Comparison of ENCODE assay signal across 17 cellular contexts in genomic region chr3:20236603-20237002, GRCh38. TPM values are rescaled to one million over a fixed set of nuclear protein-coding genes. Genes with fewer than 3 reads are reported as not detected.
A peak's percentile ranks its signal among the peaks of the same experiment; 100 is the strongest.
DNase-seq lines count a peak whose midpoint lies in the region; ATAC-seq, FAIRE-seq and TF ChIP-seq lines count a peak whose summit lies in the region.
"Had no signal": no experiment of that assay in that cellular context is flagged by ENCODE, and none has a peak within 500 bp of the region (broad histone marks: within the 10 kb centered on the region; RNA-seq: fewer than 3 reads in every experiment).

No MANE protein-coding gene starts in this region.

- peak overlapping the region; percentile 74 to 77 for H3K27ac ChIP-seq in liver (ENCODE audit: low read depth in 1 of 2, low read length in 2 of 2)
- H3K27ac ChIP-seq in HepG2 (ENCODE audit: extremely low read length, insufficient read depth, low read length): no peak overlapping the region
- peak overlapping the region in 4 of 5 donors; percentile 42 to 74 (median 62) for H3K27ac ChIP-seq in stomach
- H3K27ac ChIP-seq: BLaER1 had no signal

- TF ChIP-seq RAD21 in liver (IDR thresholded peaks at IDR 0.05) (peak; percentile 52 to 56), HepG2 (CRISPR knock-in tag; IDR thresholded peaks at IDR 0.05) (no peak)

- POLR2A ChIA-PET in HepG2 (lab: Yijun Ruan, JAX): no interaction called here

- ATAC-seq in HepG2 (no peak), left lobe of liver (peak; percentile 92), omental fat pad (ENCODE audit: low FRiP score) (no peak)
- ATAC-seq: CD8-positive, alpha-beta T cell had no signal

- H2AFZ ChIP-seq in HepG2 (ENCODE audit: low read length): no peak overlapping the region

- H3K79me2 ChIP-seq in HepG2 (ENCODE audit: insufficient read depth, low read length): no peaks in the 10 kb centered on the region

- H3K4me2 ChIP-seq in HepG2 (ENCODE audit: low read depth, low read length): no peak overlapping the region
- H3K4me2 ChIP-seq: BLaER1 had no signal

- in situ Hi-C loops in HepG2 (cut with HindIII; ENCODE audit: extremely low pct_ligation_motif_present, low pct_unique_long_range_greater_than_20kb): loop anchor here (25.0 kb wide), 1 partner anchor 1651 kb away; no protein-coding TSS in a partner anchor

- FAIRE-seq in HepG2 (lab: Jason Lieb, UNC): no peak
- FAIRE-seq: GM12878, H1 had no signal

- CTCF ChIA-PET in HepG2 (lab: Yijun Ruan, JAX; ENCODE audit: low intra/inter-chr PET ratio, low total read pairs): no interaction called here

- H3K9me3 ChIP-seq in liver (ENCODE audit: control insufficient read depth in 4 of 4, low read length in 3 of 4) (no peaks in the 10 kb centered on the region), HepG2 (ENCODE audit: low read length) (no peaks in the 10 kb centered on the region), stomach (no peaks in the 10 kb centered on the region)
- H3K9me3 ChIP-seq: BLaER1 had no signal

- no peak overlapping the region for H3K4me3 ChIP-seq in liver (ENCODE audit: low read depth in 1 of 3, low read length in 3 of 3)
- H3K4me3 ChIP-seq in HepG2 (replicated peaks in 1 of 3; ENCODE audit: insufficient read depth in 1 of 3, low read depth in 2 of 3, low read length in 3 of 3): no peak overlapping the region
- H3K4me3 ChIP-seq in stomach: no peak overlapping the region
- H3K4me3 ChIP-seq: BLaER1, GM12878 had no signal

- H4K20me1 ChIP-seq in HepG2 (ENCODE audit: insufficient read depth, low read length): no peaks in the 10 kb centered on the region
- H4K20me1 ChIP-seq: BLaER1 had no signal

- no peak for TF ChIP-seq EP300 in HepG2 (IDR thresholded peaks at IDR 0.05; ENCODE audit: low read depth in 2 of 2, low read length in 2 of 2)
- TF ChIP-seq EP300 in HepG2 (CRISPR knock-in tag; IDR thresholded peaks at IDR 0.05; ENCODE audit: borderline replicate concordance): no peak
- no peak for TF ChIP-seq EP300 in stomach (IDR thresholded peaks at IDR 0.05)

- H3K27me3 ChIP-seq in liver (ENCODE audit: control insufficient read depth in 4 of 4, insufficient read depth in 4 of 4, low read length in 3 of 4) (no peaks in the 10 kb centered on the region), HepG2 (ENCODE audit: control insufficient read depth in 1 of 2, insufficient read depth in 2 of 2, low read length in 2 of 2) (no peaks in the 10 kb centered on the region), stomach (no peaks in the 10 kb centered on the region)
- H3K27me3 ChIP-seq: BLaER1 had no signal

- H3K36me3 ChIP-seq in liver (ENCODE audit: control insufficient read depth in 4 of 4, insufficient read depth in 3 of 4, low read depth in 1 of 4, low read length in 3 of 4): no peaks in the 10 kb centered on the region
- no peaks in the 10 kb centered on the region for H3K36me3 ChIP-seq in HepG2 (replicated peaks in 1 of 2; ENCODE audit: control insufficient read depth in 1 of 2, insufficient read depth in 2 of 2, low read length in 2 of 2)
- H3K36me3 ChIP-seq in stomach: no peaks in the 10 kb centered on the region
- H3K36me3 ChIP-seq: BLaER1 had no signal

- no peak for DNase-seq in HepG2 (ENCODE audit: low spot score)
- peak; percentile 63 for DNase-seq in left lobe of liver (ENCODE audit: low spot score)
- peak; percentile 29 for DNase-seq in mucosa of gallbladder (ENCODE audit: low spot score)
- no peak for DNase-seq in stomach
- no peak for DNase-seq in activated effector memory CD4-positive, alpha-beta T cell treated with anti-CD3 and anti-CD28 coated beads, Interleukin-2, amount 50 U/mL, for 16 hours
- no peak for DNase-seq in foreskin melanocyte
- DNase-seq in omental fat pad (ENCODE audit: low spot score): no peak
- DNase-seq: 8988T; Calu3; CD8-positive, alpha-beta T cell; DND-41; EL; H9 had no signal

- intact Hi-C loops in HepG2 (cut with micrococcal nuclease; ENCODE audit: unreplicated experiment) (no loop called here), stomach (cut with DNase I; ENCODE audit: low total_unique reads) (no loop called here)

- BruUV-seq in HepG2 (replicated peaks; lab: Mats Ljungman, UMichigan): no TSS peak

- 22% methylated on average over 3 of the region's 3 CpGs for WGBS in liver
- WGBS in HepG2 (ENCODE audit: low lambda C conversion rate): 6% methylated on average over 3 of the region's 3 CpGs
- WGBS in stomach, 5 donors: 32 to 50% (median 38%) methylated on average over 3 of the region's 3 CpGs

- TF ChIP-seq CTCF in liver (IDR thresholded peaks at IDR 0.05; ENCODE audit: low read depth, low read length, missing input control): no peak
- TF ChIP-seq CTCF in HepG2 (CRISPR knock-in tag; IDR thresholded peaks at IDR 0.05): no peak
- no peak for TF ChIP-seq CTCF in stomach (IDR thresholded peaks at IDR 0.05)
- no peak for TF ChIP-seq CTCF in omental fat pad (IDR thresholded peaks at IDR 0.05)

- peaks cover 4 to 23% (median 13%) of the 10 kb centered on the region in 4 donors for H3K4me1 ChIP-seq in liver (ENCODE audit: control insufficient read depth in 4 of 4, insufficient read depth in 4 of 4, low read length in 3 of 4)
- no peaks in the 10 kb centered on the region for H3K4me1 ChIP-seq in HepG2 (ENCODE audit: insufficient read depth, low read length)
- H3K4me1 ChIP-seq in stomach: peaks cover 0 to 12% (median 0%) of the 10 kb centered on the region in 4 donors
- H3K4me1 ChIP-seq: BLaER1 had no signal

- H3K9ac ChIP-seq in liver (ENCODE audit: low read depth in 1 of 2, low read length in 2 of 2) (no peak overlapping the region), HepG2 (ENCODE audit: insufficient read depth, low read depth, low read length) (no peak overlapping the region)
- H3K9ac ChIP-seq: BLaER1 had no signal

- no peak for TF ChIP-seq POLR2A in HepG2 (IDR thresholded peaks at IDR 0.05; ENCODE audit: insufficient read depth in 1 of 2, low read depth in 2 of 2, low read length in 2 of 2)
- TF ChIP-seq POLR2A in stomach (IDR thresholded peaks at IDR 0.05): no peak

TF ChIP-seq in liver, 16 proteins besides CTCF, POLR2A, EP300 and RAD21 (continues in another document):
- TF ChIP-seq TAF1 (conservative IDR thresholded peaks at IDR 0.05) (peak; percentile 75), MAX (IDR thresholded peaks at IDR 0.05) (peak; percentile 89)

TF ChIP-seq in HepG2, 621 proteins besides CTCF, POLR2A, EP300 and RAD21 (continues in another document):
- TF ChIP-seq MYC (CRISPR knock-in tag; IDR thresholded peaks at IDR 0.05; ENCODE audit: borderline replicate concordance): no peak
- TF ChIP-seq AGO2 (optimal IDR thresholded peaks at IDR 0.05; ENCODE audit: low read depth, low read length): no peak
- TF ChIP-seq ZBED4 (CRISPR knock-in tag; IDR thresholded peaks at IDR 0.05; ENCODE audit: borderline replicate concordance): no peak

RNA-seq across cellular contexts. Expression of gene SGO1, which starts 50.6 kb away (rescaled TPM):
- 1 to 10 TPM in 1 of 2 donors, under 1 TPM in 1; 0.42 to 9.6 TPM for total RNA-seq in liver
- polyA plus RNA-seq in liver: under 1 TPM; 0.69 to 0.74 TPM
- 16.1 and 23.8 TPM in 2 replicates for total RNA-seq in HepG2 (2016; rRNA removed; fragmentation: Illumina TruSeq; extraction: Trizol)
- 6.4 and 6.9 TPM in 2 replicates for total RNA-seq in HepG2 (2016; cell fraction: cytosol; rRNA removed; fragmentation: Illumina TruSeq; extraction: Trizol; ENCODE audit: low read depth)
- total RNA-seq in HepG2 (2016; cell fraction: insoluble cytoplasmic fraction; rRNA removed; fragmentation: Illumina TruSeq; extraction: Trizol): 15.3 and 19.8 TPM in 2 replicates
- total RNA-seq in HepG2 (2016; cell fraction: membrane; rRNA removed; fragmentation: Illumina TruSeq; extraction: Trizol): 15.4 and 15.5 TPM in 2 replicates
- total RNA-seq in HepG2 (2016; cell fraction: nucleus; rRNA removed; fragmentation: Illumina TruSeq; extraction: Trizol): 14.4 and 14.6 TPM in 2 replicates
- polyA plus RNA-seq in HepG2 (2011; rRNA removed): 1.4 and 2.1 TPM in 2 replicates
- polyA plus RNA-seq in HepG2 (2011; cell fraction: cytosol; rRNA removed): 0.97 and 1.4 TPM in 2 replicates
- 0.50 and 1.2 TPM in 2 replicates for polyA plus RNA-seq in HepG2 (2011; cell fraction: nucleus; rRNA removed)
- 2.4 and 5.4 TPM in 2 replicates for polyA plus RNA-seq in HepG2 (2012)
- 4.9 and 5.5 TPM in 2 replicates for polyA plus RNA-seq in HepG2 (2016; cell fraction: cytosol; fragmentation: Illumina TruSeq; extraction: Trizol; ENCODE audit: low read depth)
- polyA plus RNA-seq in HepG2 (2016; cell fraction: insoluble cytoplasmic fraction; fragmentation: Illumina TruSeq; extraction: Trizol; ENCODE audit: low read depth): 22.0 and 23.5 TPM in 2 replicates
- polyA plus RNA-seq in HepG2 (2016; cell fraction: membrane; fragmentation: Illumina TruSeq; extraction: Trizol; ENCODE audit: low read depth): 8.3 and 10.1 TPM in 2 replicates
- polyA plus RNA-seq in HepG2 (2016; cell fraction: nucleus; fragmentation: Illumina TruSeq; extraction: Trizol; ENCODE audit: insufficient read depth, low read depth): 13.8 TPM in 2 replicates
- polyA minus RNA-seq in HepG2 (2011; rRNA and poly(A)+ RNA removed; ENCODE audit: low replicate concordance): 0.90 and 4.6 TPM in 2 replicates
- polyA minus RNA-seq in HepG2 (2011; cell fraction: cytosol; rRNA and poly(A)+ RNA removed): 2.0 and 3.3 TPM in 2 replicates
- polyA minus RNA-seq in HepG2 (2011; cell fraction: nucleus; rRNA and poly(A)+ RNA removed): 6.8 and 11.5 TPM in 2 replicates
- total RNA-seq in left lobe of liver: 0.63 TPM
- total RNA-seq in mucosa of gallbladder: 0.83 TPM
- 1 to 10 TPM in 4 of 5 donors, under 1 TPM in 1; 0.45 to 5.0 (median 3.5) TPM for total RNA-seq in stomach
- polyA plus RNA-seq in stomach: 1 to 10 TPM in 2 of 3 donors, under 1 TPM in 1; 0.76 to 1.8 (median 1.1) TPM
- 1 to 10 TPM in 1 of 4 donors, not detected in 3; 2.3 TPM for total RNA-seq in omental fat pad

Comparison
In these comparisons a context has a peak if more than half of its experiments do, and no peak if none do; other contexts are left out.
1. DNase-seq: peak in left lobe of liver (single experiment) and mucosa of gallbladder (single experiment); none in HepG2 (single experiment), stomach (single experiment), activated effector memory CD4-positive, alpha-beta T cell treated with anti-CD3 and anti-CD28 coated beads, Interleukin-2, amount 50 U/mL, for 16 hours (single experiment), foreskin melanocyte (single experiment) and omental fat pad (single experiment).